Comparison of ENCODE assay signal across 8 cellular contexts in genomic region chr22:23715811-23716355, GRCh38. TPM values are rescaled to one million over a fixed set of nuclear protein-coding genes. Genes with fewer than 3 reads are reported as not detected.
DNase-seq lines count a peak whose midpoint lies in the region; ATAC-seq and TF ChIP-seq lines count a peak whose summit lies in the region.

No MANE protein-coding gene starts in this region.

- no peak for ATAC-seq in psoas muscle
- ATAC-seq in HG02642 (IDR thresholded peaks at IDR 0.05; ENCODE audit: poor library complexity, unreplicated experiment), result no peak

- H3K9me2 ChIP-seq in OCI-LY7 (ENCODE audit: insufficient read depth, low read length), result no peaks in the 10 kb centered on the region

- peak overlapping the region; percentile 95 for H3K4me3 ChIP-seq in GM12865 (ENCODE audit: low read depth, low read length)
- H3K4me3 ChIP-seq in OCI-LY7 (ENCODE audit: low read depth, low read length, poor library complexity, severe bottlenecking), result peak overlapping the region; percentile 79
- H3K4me3 ChIP-seq in epithelial cell of proximal tubule (ENCODE audit: low read depth, low read length), result peak overlapping the region; percentile 90
- H3K4me3 ChIP-seq in psoas muscle, result peak overlapping the region; percentile 98

- peak overlapping the region; percentile 80 for H3K4me2 ChIP-seq in OCI-LY7 (ENCODE audit: low read length)

- H3K27ac ChIP-seq in OCI-LY7 (ENCODE audit: low read depth, low read length, poor library complexity, severe bottlenecking) (no peak overlapping the region), psoas muscle (peak overlapping the region; percentile 85)

- BruUV-seq in OCI-LY7 (replicated peaks; lab: Mats Ljungman, UMichigan), result no TSS peak

- DNase-seq in GM12865 (ENCODE audit: low read depth), result no peak
- no peak for DNase-seq in OCI-LY7 (ENCODE audit: low spot score)
- DNase-seq in epithelial cell of proximal tubule (ENCODE audit: low read depth), result no peak
- no peak for DNase-seq in psoas muscle
- DNase-seq in NCI-H2081 (lab: John Stamatoyannopoulos, UW), result no peak
- DNase-seq in inferior parietal cortex (ENCODE audit: extremely low spot score), result no peak
- no peak for DNase-seq in NCI-H1417 treated with DMSO at 0.1 percent for 48 hours (lab: John Stamatoyannopoulos, UW)

- CTCF ChIA-PET in OCI-LY7 (lab: Charles Lee; ENCODE audit: unreplicated experiment), result no interaction called here

- H2AFZ ChIP-seq in OCI-LY7 (ENCODE audit: low read length), result no peak overlapping the region

- H3K4me1 ChIP-seq in OCI-LY7 (ENCODE audit: insufficient read depth, low read length, poor library complexity, severe bottlenecking), result peaks cover 15% of the 10 kb centered on the region
- peaks cover 3% of the 10 kb centered on the region for H3K4me1 ChIP-seq in psoas muscle

- H4K20me1 ChIP-seq in OCI-LY7 (ENCODE audit: insufficient read depth, low read length), result no peaks in the 10 kb centered on the region

- POLR2A ChIA-PET in OCI-LY7 (lab: Charles Lee), result interaction anchor here (0.7 kb wide), 1 partner anchor 20 kb away, joined by 3 read pairs; no protein-coding TSS in a partner anchor

- 79 to 81% (median 80%) methylated on average over 17 of the region's 17 CpGs for WGBS in psoas muscle, 3 donors

- no peaks in the 10 kb centered on the region for H3K9me3 ChIP-seq in OCI-LY7 (ENCODE audit: low read length)
- H3K9me3 ChIP-seq in psoas muscle, result no peaks in the 10 kb centered on the region

- peaks cover 13% of the 10 kb centered on the region; the same call in 1 of the 2 replicates for H3K79me2 ChIP-seq in OCI-LY7 (ENCODE audit: insufficient read depth, low read depth, low read length)

- TF ChIP-seq CTCF in GM12865 (IDR thresholded peaks at IDR 0.05; ENCODE audit: insufficient read depth, low read depth, low read length, missing control alignments) (no peak), OCI-LY7 (conservative IDR thresholded peaks at IDR 0.05; ENCODE audit: low read length) (no peak), epithelial cell of proximal tubule (conservative IDR thresholded peaks at IDR 0.05; ENCODE audit: low read depth, low read length) (no peak), psoas muscle (IDR thresholded peaks at IDR 0.05) (no peak)

- peaks cover 30% of the 10 kb centered on the region; the same call in 1 of the 2 replicates for H3K36me3 ChIP-seq in OCI-LY7 (ENCODE audit: insufficient read depth, low read length)
- H3K36me3 ChIP-seq in psoas muscle (ENCODE audit: insufficient read depth in 1 of 2, low read depth in 1 of 2), result peaks cover 3 to 39% of the 10 kb centered on the region in 2 donors

- H3K27me3 ChIP-seq in psoas muscle (ENCODE audit: insufficient read depth in 3 of 3, low read length in 2 of 3), result no peaks in the 10 kb centered on the region

- intact Hi-C loops in OCI-LY7 (cut with micrococcal nuclease; ENCODE audit: unreplicated experiment) (no loop called here), psoas muscle (cut with DNase I) (loop anchor here in 1 of 2 donors (5.0 kb wide), 1 partner anchor 34 kb away; no protein-coding TSS in a partner anchor)

RNA-seq across cellular contexts. Expression of gene RGL4, which starts 25.1 kb away (rescaled TPM):
- 0.98 TPM in 1 of 2 replicates, not detected in the other for total RNA-seq in OCI-LY7 (2014; rRNA removed; shearing (Covaris generic))
- total RNA-seq in OCI-LY7 (2022) (0.89 and 0.97 TPM in 2 replicates), epithelial cell of proximal tubule (not detected in 2 replicates), psoas muscle (under 1 TPM in 1 of 4 donors, not detected in 3; 0.40 TPM)
- polyA plus RNA-seq in psoas muscle, result under 1 TPM; 0.04 to 0.26 (median 0.10) TPM

RNA-seq across cellular contexts. Expression of gene ZNF70, which starts 35.0 kb away (rescaled TPM):
- total RNA-seq in OCI-LY7 (2014; rRNA removed; shearing (Covaris generic)), result 5.1 and 6.0 TPM in 2 replicates
- total RNA-seq in OCI-LY7 (2022) (8.4 and 8.7 TPM in 2 replicates), epithelial cell of proximal tubule (2.2 and 2.5 TPM in 2 replicates), psoas muscle (10 to 100 TPM in 1 of 4 donors, 1 to 10 TPM in 3; 2.1 to 12.9 (median 4.0) TPM)
- 1 to 10 TPM; 1.2 to 3.8 (median 1.8) TPM for polyA plus RNA-seq in psoas muscle

RNA-seq across cellular contexts. Expression of gene VPREB3, which starts 38.3 kb away (rescaled TPM):
- total RNA-seq in OCI-LY7 (2014; rRNA removed; shearing (Covaris generic)), result 163 and 241 TPM in 2 replicates
- total RNA-seq in OCI-LY7 (2022), result 312 and 333 TPM in 2 replicates
- not detected in 2 replicates for total RNA-seq in epithelial cell of proximal tubule
- total RNA-seq in psoas muscle, result 1 to 10 TPM in 2 of 4 donors, under 1 TPM in 2; 0.79 to 3.2 (median 0.99) TPM
- polyA plus RNA-seq in psoas muscle, result under 1 TPM; 0.61 to 0.89 (median 0.82) TPM

RNA-seq across cellular contexts. Expression of gene C22orf15, which starts 46.9 kb away (rescaled TPM):
- 1.0 and 1.7 TPM in 2 replicates for total RNA-seq in OCI-LY7 (2014; rRNA removed; shearing (Covaris generic))
- total RNA-seq in OCI-LY7 (2022) (0.86 and 1.3 TPM in 2 replicates), epithelial cell of proximal tubule (0.36 and 2.1 TPM in 2 replicates), psoas muscle (under 1 TPM in 1 of 4 donors, not detected in 3; 0.34 TPM)
- polyA plus RNA-seq in psoas muscle, result under 1 TPM in 1 of 3 donors, not detected in 2; 0.04 TPM

RNA-seq across cellular contexts. Expression of gene CHCHD10, which starts 51.9 kb away (rescaled TPM):
- total RNA-seq in OCI-LY7 (2014; rRNA removed; shearing (Covaris generic)), result 50.8 and 54.6 TPM in 2 replicates
- total RNA-seq in OCI-LY7 (2022), result 191 and 252 TPM in 2 replicates
- 5.7 and 37.1 TPM in 2 replicates for total RNA-seq in epithelial cell of proximal tubule
- 1,000 to 10,000 TPM in 1 of 4 donors, 100 to 1,000 TPM in 3; 659 to 1,066 (median 865) TPM for total RNA-seq in psoas muscle
- 100 to 1,000 TPM; 460 to 861 (median 645) TPM for polyA plus RNA-seq in psoas muscle

Comparison
In these comparisons a context has a peak if more than half of its experiments do, and no peak if none do; other contexts are left out.
1. RNA of gene VPREB3, which starts 38.3 kb away (total RNA-seq): 163 to 333 TPM in OCI-LY7; 0.79 to 3.2 TPM in psoas muscle and not detected in epithelial cell of proximal tubule; every median in the first group is over 10 times any median in the second.
2. Peak in every context shown above with its lines, with median percentiles within 50 percentile points of each other: H3K4me3 ChIP-seq.